ENCODE assay signal across 1 cellular context in genomic region chr4:122555216-122555615, GRCh38.
TF ChIP-seq lines count a peak whose summit lies in the region.

No MANE protein-coding gene starts in this region.

TF ChIP-seq in K562, 482 proteins besides CTCF, POLR2A, EP300 and RAD21 (continued from another document):
- TF ChIP-seq ARID4B (CRISPR knock-in tag; IDR thresholded peaks at IDR 0.05) (no peak), ZNF589 (CRISPR knock-in tag; IDR thresholded peaks at IDR 0.05; ENCODE audit: low read depth) (no peak), STAT5A (IDR thresholded peaks at IDR 0.05; ENCODE audit: borderline replicate concordance, low read length) (no peak), NR2C1 (IDR thresholded peaks at IDR 0.05) (no peak), NR2C1 (tag; IDR thresholded peaks at IDR 0.05) (no peak), ZNF766 (CRISPR knock-in tag; conservative IDR thresholded peaks at IDR 0.05) (peak; percentile 83), C11orf30 (IDR thresholded peaks at IDR 0.05; ENCODE audit: low read depth) (peak; percentile 43), MAFG (tag; conservative IDR thresholded peaks at IDR 0.05) (peak; percentile 33; the same call in 1 of the 2 replicates), NCOA1 (IDR thresholded peaks at IDR 0.05; ENCODE audit: low read depth) (no peak), MEIS2 (IDR thresholded peaks at IDR 0.05; ENCODE audit: partially characterized antibody) (peak; percentile 86), PATZ1 (CRISPR knock-in tag; IDR thresholded peaks at IDR 0.05; ENCODE audit: borderline replicate concordance) (no peak), ZNF316 (IDR thresholded peaks at IDR 0.05) (peak; percentile 42; the same call in 1 of the 2 replicates), ZNF282 (CRISPR knock-in tag; IDR thresholded peaks at IDR 0.05) (no peak), TEAD4 (IDR thresholded peaks at IDR 0.05; ENCODE audit: low read length) (peak; percentile 28; the same call in 1 of the 2 replicates), TEAD4 (CRISPR knock-in tag; IDR thresholded peaks at IDR 0.05; ENCODE audit: borderline replicate concordance) (no peak), FOXK1 (CRISPR knock-in tag; IDR thresholded peaks at IDR 0.05; ENCODE audit: borderline replicate concordance) (no peak)
- TF ChIP-seq, protein P1, sequence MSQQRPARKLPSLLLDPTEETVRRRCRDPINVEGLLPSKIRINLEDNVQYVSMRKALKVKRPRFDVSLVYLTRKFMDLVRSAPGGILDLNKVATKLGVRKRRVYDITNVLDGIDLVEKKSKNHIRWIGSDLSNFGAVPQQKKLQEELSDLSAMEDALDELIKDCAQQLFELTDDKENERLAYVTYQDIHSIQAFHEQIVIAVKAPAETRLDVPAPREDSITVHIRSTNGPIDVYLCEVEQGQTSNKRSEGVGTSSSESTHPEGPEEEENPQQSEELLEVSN (IDR thresholded peaks at IDR 0.05; ENCODE audit: borderline replicate concordance in 1 of 2, extremely low read depth in 1 of 2, insufficient read depth in 1 of 2, insufficient read length in 1 of 2, low read depth in 1 of 2, low read length in 1 of 2, poor library complexity in 1 of 2, severe bottlenecking in 1 of 2), result no peak
- TF ChIP-seq, protein P2, sequence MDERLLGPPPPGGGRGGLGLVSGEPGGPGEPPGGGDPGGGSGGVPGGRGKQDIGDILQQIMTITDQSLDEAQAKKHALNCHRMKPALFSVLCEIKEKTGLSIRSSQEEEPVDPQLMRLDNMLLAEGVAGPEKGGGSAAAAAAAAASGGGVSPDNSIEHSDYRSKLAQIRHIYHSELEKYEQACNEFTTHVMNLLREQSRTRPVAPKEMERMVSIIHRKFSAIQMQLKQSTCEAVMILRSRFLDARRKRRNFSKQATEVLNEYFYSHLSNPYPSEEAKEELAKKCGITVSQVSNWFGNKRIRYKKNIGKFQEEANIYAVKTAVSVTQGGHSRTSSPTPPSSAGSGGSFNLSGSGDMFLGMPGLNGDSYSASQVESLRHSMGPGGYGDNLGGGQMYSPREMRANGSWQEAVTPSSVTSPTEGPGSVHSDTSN (CRISPR knock-in tag; IDR thresholded peaks at IDR 0.05; ENCODE audit: low read depth), result no peak
- TF ChIP-seq, protein P2 (tag; conservative IDR thresholded peaks at IDR 0.05; ENCODE audit: low read depth), result peak; percentile 66; the same call in 1 of the 2 replicates
- TF ChIP-seq, protein P3, sequence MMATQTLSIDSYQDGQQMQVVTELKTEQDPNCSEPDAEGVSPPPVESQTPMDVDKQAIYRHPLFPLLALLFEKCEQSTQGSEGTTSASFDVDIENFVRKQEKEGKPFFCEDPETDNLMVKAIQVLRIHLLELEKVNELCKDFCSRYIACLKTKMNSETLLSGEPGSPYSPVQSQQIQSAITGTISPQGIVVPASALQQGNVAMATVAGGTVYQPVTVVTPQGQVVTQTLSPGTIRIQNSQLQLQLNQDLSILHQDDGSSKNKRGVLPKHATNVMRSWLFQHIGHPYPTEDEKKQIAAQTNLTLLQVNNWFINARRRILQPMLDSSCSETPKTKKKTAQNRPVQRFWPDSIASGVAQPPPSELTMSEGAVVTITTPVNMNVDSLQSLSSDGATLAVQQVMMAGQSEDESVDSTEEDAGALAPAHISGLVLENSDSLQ (IDR thresholded peaks at IDR 0.05), result peak; percentile 41
